In genomic region chr1:167670563-167670962, GRCh38 we compare ENCODE assay signal across 23 cellular contexts. TPM values are rescaled to one million over a fixed set of nuclear protein-coding genes. Genes with fewer than 3 reads are reported as not detected.
DNase-seq lines count a peak whose midpoint lies in the region; ATAC-seq and TF ChIP-seq lines count a peak whose summit lies in the region.
"Had no signal": no experiment of that assay in that cellular context is flagged by ENCODE, and none has a peak within 500 bp of the region (broad histone marks: within the 10 kb centered on the region; RNA-seq: fewer than 3 reads in every experiment).

No MANE protein-coding gene starts in this region.

- H3K9me3 ChIP-seq in heart left ventricle (no peaks in the 10 kb centered on the region), T-helper 17 cell (ENCODE audit: control insufficient read depth, low read length, poor library complexity, severe bottlenecking) (no peaks in the 10 kb centered on the region)
- H3K9me3 ChIP-seq: SJCRH30, testis had no signal

- peaks cover 0 to 30% (median 14%) of the 10 kb centered on the region in 9 donors for H3K36me3 ChIP-seq in heart left ventricle
- H3K36me3 ChIP-seq: SJCRH30 had no signal

- H3K27ac ChIP-seq in heart left ventricle (peak overlapping the region in 7 of 12 donors; percentile 14 to 66 (median 54)), RWPE1 (no peak overlapping the region)
- H3K27ac ChIP-seq: GM23248, SJCRH30, testis had no signal

- intact Hi-C loops in heart left ventricle (cut with DNase I) (no loop called here), Right ventricle myocardium inferior (cut with DNase I) (no loop called here)

- H3K27ac Mint-ChIP-seq in T-helper 17 cell (peak overlapping the region; percentile 93), memory B cell (peak overlapping the region; percentile 45)
- peak overlapping the region; percentile 21 for H3K27ac Mint-ChIP-seq in stimulated activated naive B cell treated with anti-CD40 and anti-IgM and Interleukin-4, amounts not matched to agents 10 μg/mL and 1 μg/mL and 100 μg/mL, for 72 hours

- POLR2A ChIA-PET in RWPE1 (lab: Yijun Ruan, JAX; ENCODE audit: low non-redundant PET): no interaction called here

- no peak overlapping the region for H3K4me3 ChIP-seq in heart left ventricle
- H3K4me3 ChIP-seq: GM23248, SJCRH30, testis had no signal

- H3K27me3 Mint-ChIP-seq in T-helper 17 cell (no peaks in the 10 kb centered on the region), memory B cell (no peaks in the 10 kb centered on the region)
- H3K27me3 Mint-ChIP-seq in stimulated activated naive B cell treated with anti-CD40 and anti-IgM and Interleukin-4, amounts not matched to agents 10 μg/mL and 1 μg/mL and 100 μg/mL, for 72 hours: no peaks in the 10 kb centered on the region

- H3K4me3 Mint-ChIP-seq in T-helper 17 cell (peak overlapping the region; percentile 66), memory B cell (peak overlapping the region; percentile 18)
- no peak overlapping the region for H3K4me3 Mint-ChIP-seq in stimulated activated naive B cell treated with anti-CD40 and anti-IgM and Interleukin-4, amounts not matched to agents 10 μg/mL and 1 μg/mL and 100 μg/mL, for 72 hours

- TF ChIP-seq CTCF in heart left ventricle (IDR thresholded peaks at IDR 0.05): no peak
- no peak for TF ChIP-seq CTCF in RWPE1 (conservative IDR thresholded peaks at IDR 0.05; ENCODE audit: low read depth)

- no peak for TF ChIP-seq POLR2A in heart left ventricle (IDR thresholded peaks at IDR 0.05)

- DNase-seq in heart left ventricle (no peak), Right ventricle myocardium inferior (ENCODE audit: missing footprints) (no peak), T-helper 17 cell (no peak), memory B cell (ENCODE audit: low spot score in 2 of 2) (no peak), cerebellum (ENCODE audit: low spot score) (no peak), RWPE1 (ENCODE audit: low spot score) (no peak), iPS-NIHi7 (ENCODE audit: extremely low spot score) (no peak)
- no peak for DNase-seq in stimulated activated naive B cell treated with anti-CD40 and anti-IgM and Interleukin-4, amounts not matched to agents 10 μg/mL and 1 μg/mL and 100 μg/mL, for 72 hours
- DNase-seq: activated T-cell treated with anti-CD3 and anti-CD28 coated beads for 4 hours; amygdala; cerebellar nuclear complex; DMS153; GM23248; hippocampal formation; kidney glomerular epithelial cell; midbrain; NCI-H1930; SJCRH30; stimulated activated CD4-positive, alpha-beta T cell treated with anti-CD3 and anti-CD28 coated beads, Interleukin-2, amount 100 ng/mL, for 48 hours; T-helper 9 cell; testis had no signal

- CTCF ChIA-PET in RWPE1 (lab: Yijun Ruan, JAX): interaction anchor here (0.6 kb wide), 1 partner anchor 8 kb away, joined by 3 read pairs; no protein-coding TSS in a partner anchor

- H3K4me1 Mint-ChIP-seq in T-helper 17 cell: peaks cover 72% of the 10 kb centered on the region
- H3K4me1 Mint-ChIP-seq in memory B cell: peaks cover 72% of the 10 kb centered on the region
- H3K4me1 Mint-ChIP-seq in stimulated activated naive B cell treated with anti-CD40 and anti-IgM and Interleukin-4, amounts not matched to agents 10 μg/mL and 1 μg/mL and 100 μg/mL, for 72 hours: peaks cover 69 to 97% of the 10 kb centered on the region in 2 donors

- H3K4me1 ChIP-seq in heart left ventricle: peaks cover 13 to 85% (median 51%) of the 10 kb centered on the region in 12 donors
- H3K4me1 ChIP-seq: SJCRH30 had no signal

- H3K36me3 Mint-ChIP-seq in T-helper 17 cell (ENCODE audit: low read depth) (peaks cover 18% of the 10 kb centered on the region), memory B cell (peaks cover 44% of the 10 kb centered on the region)
- peaks cover 39 to 70% of the 10 kb centered on the region in 2 donors for H3K36me3 Mint-ChIP-seq in stimulated activated naive B cell treated with anti-CD40 and anti-IgM and Interleukin-4, amounts not matched to agents 10 μg/mL and 1 μg/mL and 100 μg/mL, for 72 hours

- no peaks in the 10 kb centered on the region for H3K27me3 ChIP-seq in heart left ventricle
- H3K27me3 ChIP-seq: SJCRH30, testis had no signal

- WGBS in heart left ventricle, 4 donors: 68 to 76% (median 71%) methylated on average over 2 of the region's 2 CpGs

- ATAC-seq in heart left ventricle: no peak
- no peak for ATAC-seq in Right ventricle myocardium inferior
- ATAC-seq in T-helper 17 cell: no peak
- ATAC-seq in memory B cell (ENCODE audit: low read depth): no peak
- ATAC-seq in stimulated activated naive B cell treated with anti-CD40 and anti-IgM and Interleukin-4, amounts not matched to agents 10 μg/mL and 1 μg/mL and 100 μg/mL, for 72 hours (replicated peaks): no peak
- ATAC-seq: activated CD4-positive, CD25-positive, alpha-beta regulatory T cell treated with anti-CD3 and anti-CD28 coated beads, Interleukin-2, amount 50 U/mL, for 24 hours had no signal

- no peaks in the 10 kb centered on the region for H3K9me3 Mint-ChIP-seq in memory B cell
- H3K9me3 Mint-ChIP-seq in stimulated activated naive B cell treated with anti-CD40 and anti-IgM and Interleukin-4, amounts not matched to agents 10 μg/mL and 1 μg/mL and 100 μg/mL, for 72 hours: no peaks in the 10 kb centered on the region

RNA-seq across cellular contexts. Expression of gene RCSD1, which starts 40.5 kb away (rescaled TPM):
- 10 to 100 TPM; 25.0 to 51.5 (median 38.1) TPM for total RNA-seq in heart left ventricle
- polyA plus RNA-seq in heart left ventricle: 10 to 100 TPM; 14.1 to 14.2 TPM
- total RNA-seq in Right ventricle myocardium inferior: 41.6 TPM
- 100 to 1,000 TPM in 1 of 2 donors, 10 to 100 TPM in 1; 88.0 to 101 TPM for total RNA-seq in T-helper 17 cell
- total RNA-seq in cerebellum: 5.3 TPM
- total RNA-seq: NCI-H460 had no signal

RNA-seq across cellular contexts. Expression of gene MPZL1, which starts 51.2 kb away (rescaled TPM):
- 10 to 100 TPM; 21.2 to 56.3 (median 29.7) TPM for total RNA-seq in heart left ventricle
- polyA plus RNA-seq in heart left ventricle: 10 to 100 TPM in 1 of 2 donors, 1 to 10 TPM in 1; 7.0 to 29.4 TPM
- total RNA-seq in Right ventricle myocardium inferior: 47.9 TPM
- 1 to 10 TPM; 3.0 to 4.2 TPM for total RNA-seq in T-helper 17 cell
- total RNA-seq in cerebellum: 134 TPM

Comparison
In these comparisons a context has a peak if more than half of its experiments do, and no peak if none do; other contexts are left out.
1. H3K27ac Mint-ChIP-seq: peak in every context shown above with its lines; median percentile 93 in T-helper 17 cell; 45 in memory B cell; 21 in stimulated activated naive B cell treated with anti-CD40 and anti-IgM and Interleukin-4, amounts not matched to agents 10 μg/mL and 1 μg/mL and 100 μg/mL, for 72 hours.
2. H3K4me3 Mint-ChIP-seq: peak in T-helper 17 cell (single experiment) and memory B cell (single experiment); none in stimulated activated naive B cell treated with anti-CD40 and anti-IgM and Interleukin-4, amounts not matched to agents 10 μg/mL and 1 μg/mL and 100 μg/mL, for 72 hours (0 of 2).